Comparison of ENCODE assay signal across 17 cellular contexts in the genomic region with DNA sequence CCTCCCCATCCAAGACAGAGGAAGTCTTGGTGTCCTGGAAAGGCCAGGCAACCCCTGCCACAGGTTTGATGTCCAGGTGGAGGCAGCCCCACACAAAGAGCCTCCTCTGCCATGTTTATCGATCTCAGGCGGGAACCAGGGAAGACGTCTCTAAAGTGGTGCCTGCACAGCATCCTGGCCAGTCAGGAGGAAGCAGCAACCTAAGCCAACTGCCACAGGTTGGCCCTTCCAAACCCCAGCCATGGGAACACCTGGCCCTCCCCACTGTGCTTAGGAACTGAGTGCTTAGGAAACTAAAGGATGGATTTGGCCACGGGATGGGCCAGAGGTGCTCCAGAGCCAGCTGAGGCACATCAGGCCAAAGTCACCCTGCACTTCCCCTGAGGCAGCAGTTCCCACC. TPM values are rescaled to one million over a fixed set of nuclear protein-coding genes. Genes with fewer than 3 reads are reported as not detected.
DNase-seq lines count a peak whose midpoint lies in the region; ATAC-seq and TF ChIP-seq lines count a peak whose summit lies in the region.
"Had no signal": no experiment of that assay in that cellular context is flagged by ENCODE, and none has a peak within 500 bp of the region (broad histone marks: within the 10 kb centered on the region; RNA-seq: fewer than 3 reads in every experiment).

No MANE protein-coding gene starts in this region.

- H3K27me3 ChIP-seq in RWPE2 (ENCODE audit: insufficient read depth, poor library complexity, severe bottlenecking) (no peaks in the 10 kb centered on the region), neuronal stem cell (ENCODE audit: control insufficient read depth in 3 of 3, insufficient read depth in 3 of 3, low read depth in 1 of 3, low read length in 3 of 3) (no peaks in the 10 kb centered on the region)

- H3K4me1 ChIP-seq in RWPE2 (ENCODE audit: insufficient read depth, poor library complexity, severe bottlenecking) (no peaks in the 10 kb centered on the region), neuronal stem cell (ENCODE audit: control insufficient read depth in 2 of 2, insufficient read depth in 1 of 2, low read depth in 1 of 2, low read length in 2 of 2) (peaks cover 0 to 10% of the 10 kb centered on the region in 2 donors)
- H3K4me1 ChIP-seq: A549 had no signal

- H2BK15ac ChIP-seq in neuronal stem cell (ENCODE audit: low read length): no peak overlapping the region

- peaks cover 72% of the 10 kb centered on the region for H3K36me3 ChIP-seq in RWPE2 (ENCODE audit: low read depth)
- peaks cover 27 to 91% of the 10 kb centered on the region in 2 donors for H3K36me3 ChIP-seq in neuronal stem cell (replicated peaks in 1 of 2; ENCODE audit: control insufficient read depth in 2 of 2, insufficient read depth in 2 of 2, low read length in 2 of 2)

- no peak overlapping the region for H2BK120ac ChIP-seq in neuronal stem cell (ENCODE audit: low read depth, low read length)

- peak overlapping the region; percentile 8 for H3K23ac ChIP-seq in neuronal stem cell (ENCODE audit: low read depth, low read length, poor library complexity)

- H3K36me3 Mint-ChIP-seq in activated naive CD8-positive, alpha-beta T cell: peaks cover 13% of the 10 kb centered on the region
- H3K36me3 Mint-ChIP-seq in activated naive CD8-positive, alpha-beta T cell treated with anti-CD3 and anti-CD28 coated beads for 36 hours: peaks cover 45% of the 10 kb centered on the region
- H3K36me3 Mint-ChIP-seq in endothelial cell (ENCODE audit: low read depth, unreplicated experiment): peaks cover 35% of the 10 kb centered on the region

- H3K4me2 ChIP-seq in neuronal stem cell (ENCODE audit: insufficient read depth, low read length, poor library complexity, severe bottlenecking): no peak overlapping the region
- H3K4me2 ChIP-seq: A549 had no signal

- H3K14ac ChIP-seq in neuronal stem cell (ENCODE audit: low read length): no peak overlapping the region

- no peak overlapping the region for H3K4me3 Mint-ChIP-seq in activated naive CD8-positive, alpha-beta T cell
- H3K4me3 Mint-ChIP-seq in activated naive CD8-positive, alpha-beta T cell treated with anti-CD3 and anti-CD28 coated beads for 36 hours: no peak overlapping the region
- peak overlapping the region; percentile 52 for H3K4me3 Mint-ChIP-seq in endothelial cell (ENCODE audit: unreplicated experiment)

- H2BK12ac ChIP-seq in neuronal stem cell (ENCODE audit: low read length): no peak overlapping the region

- peak overlapping the region; percentile 75 for H3K27ac Mint-ChIP-seq in activated naive CD8-positive, alpha-beta T cell
- H3K27ac Mint-ChIP-seq in activated naive CD8-positive, alpha-beta T cell treated with anti-CD3 and anti-CD28 coated beads for 36 hours: no peak overlapping the region
- H3K27ac Mint-ChIP-seq in endothelial cell (ENCODE audit: unreplicated experiment): no peak overlapping the region

- DNase-seq in activated naive CD8-positive, alpha-beta T cell treated with anti-CD3 and anti-CD28 coated beads for 36 hours: no peak
- DNase-seq in RWPE2 (ENCODE audit: low spot score) (peak; percentile 73), endothelial cell (ENCODE audit: low spot score) (no peak), neuronal stem cell (ENCODE audit: low spot score) (no peak), kidney glomerular epithelial cell (lab: John Stamatoyannopoulos, UW) (no peak), NCI-H2196 treated with DMSO at 0.1 percent for 48 hours (lab: John Stamatoyannopoulos, UW; ENCODE audit: unreplicated experiment) (no peak), NCI-H2081 treated with DMSO at 0.1 percent for 48 hours (lab: John Stamatoyannopoulos, UW) (no peak)
- DNase-seq: C1 segment of cervical spinal cord; H7; NCI-H187 treated with DMSO at 0.1 percent for 48 hours; NCI-H2171; NCI-H446 treated with DMSO at 0.1 percent for 48 hours; NK-92 treated with Interleukin-12 subunit alpha and Interleukin-12 subunit beta, amount 100 ng/mL, for 24 hours; OCI-M1 had no signal

- no peak overlapping the region for H3K4ac ChIP-seq in neuronal stem cell (ENCODE audit: low read length)

- no peaks in the 10 kb centered on the region for H3K9me3 Mint-ChIP-seq in activated naive CD8-positive, alpha-beta T cell (ENCODE audit: low read depth)
- no peaks in the 10 kb centered on the region for H3K9me3 Mint-ChIP-seq in activated naive CD8-positive, alpha-beta T cell treated with anti-CD3 and anti-CD28 coated beads for 36 hours
- H3K9me3 Mint-ChIP-seq in endothelial cell (ENCODE audit: unreplicated experiment): no peaks in the 10 kb centered on the region
- H3K9me3 Mint-ChIP-seq: IgD-negative memory B cell had no signal

- no peak overlapping the region for H3K4me3 ChIP-seq in RWPE2 (ENCODE audit: severe bottlenecking)
- H3K4me3 ChIP-seq in neuronal stem cell (ENCODE audit: low read length in 2 of 2): no peak overlapping the region
- H3K4me3 ChIP-seq: A549 had no signal

- H2AK5ac ChIP-seq in neuronal stem cell (ENCODE audit: low read depth, low read length): no peak overlapping the region

- H4K91ac ChIP-seq in neuronal stem cell (ENCODE audit: low read depth, low read length, poor library complexity): no peak overlapping the region

- no CpG with 5 or more reads among the region's 4 CpGs for WGBS in neuronal stem cell (ENCODE audit: extremely low coverage in 2 of 2, insufficient read length in 2 of 2, insufficient replicate concordance in 1 of 2), 2 donors

- H3K27me3 Mint-ChIP-seq in activated naive CD8-positive, alpha-beta T cell: no peaks in the 10 kb centered on the region
- H3K27me3 Mint-ChIP-seq in activated naive CD8-positive, alpha-beta T cell treated with anti-CD3 and anti-CD28 coated beads for 36 hours: no peaks in the 10 kb centered on the region
- H3K27me3 Mint-ChIP-seq in endothelial cell (ENCODE audit: unreplicated experiment): peaks cover 3% of the 10 kb centered on the region
- H3K27me3 Mint-ChIP-seq: IgD-negative memory B cell had no signal

- no peak overlapping the region for H4K8ac ChIP-seq in neuronal stem cell (ENCODE audit: low read depth, low read length)

- peak; percentile 3; the same call in 2 of the 3 replicates for ATAC-seq in RWPE2 (ENCODE audit: low read depth)
- ATAC-seq: A549 had no signal

- TF ChIP-seq CTCF in RWPE2 (IDR thresholded peaks at IDR 0.05; ENCODE audit: poor library complexity, severe bottlenecking) (no peak), endothelial cell (IDR thresholded peaks at IDR 0.05; ENCODE audit: unreplicated experiment) (no peak)

- H2AFZ ChIP-seq in neuronal stem cell (ENCODE audit: low read length): no peak overlapping the region

- H3K18ac ChIP-seq in neuronal stem cell (ENCODE audit: low read length): peak overlapping the region; percentile 22

- H3K9me3 ChIP-seq in RWPE2 (ENCODE audit: severe bottlenecking): no peaks in the 10 kb centered on the region
- peaks cover 0 to 3% of the 10 kb centered on the region in 2 donors for H3K9me3 ChIP-seq in neuronal stem cell (replicated peaks in 1 of 2; ENCODE audit: control insufficient read depth in 2 of 2, insufficient read depth in 1 of 2, low read depth in 1 of 2, low read length in 2 of 2)
- H3K9me3 ChIP-seq: A549 had no signal

- no peak overlapping the region for H3K9ac ChIP-seq in neuronal stem cell (ENCODE audit: low read depth, low read length, poor library complexity)

- peaks cover 10% of the 10 kb centered on the region for H3K4me1 Mint-ChIP-seq in activated naive CD8-positive, alpha-beta T cell (ENCODE audit: low read depth)
- H3K4me1 Mint-ChIP-seq in activated naive CD8-positive, alpha-beta T cell treated with anti-CD3 and anti-CD28 coated beads for 36 hours: peaks cover 11% of the 10 kb centered on the region
- H3K4me1 Mint-ChIP-seq in endothelial cell (ENCODE audit: unreplicated experiment): no peaks in the 10 kb centered on the region

- H2BK5ac ChIP-seq in neuronal stem cell (ENCODE audit: low read length): no peak overlapping the region

- H3K27ac ChIP-seq in RWPE2 (ENCODE audit: poor library complexity, severe bottlenecking) (no peak overlapping the region), neuronal stem cell (replicated peaks; ENCODE audit: low read length) (peak overlapping the region; percentile 15)
- H3K27ac ChIP-seq: A549 had no signal

- H3K79me1 ChIP-seq in neuronal stem cell (ENCODE audit: low read depth, low read length): no peaks in the 10 kb centered on the region

RNA-seq across cellular contexts. Expression of gene CSE1L, which starts 56.9 kb away (rescaled TPM):
- total RNA-seq in activated naive CD8-positive, alpha-beta T cell treated with anti-CD3 and anti-CD28 coated beads for 36 hours: 100 to 1,000 TPM; 162 to 170 TPM
- total RNA-seq in endothelial cell (ENCODE audit: unreplicated experiment): 54.7 TPM
- 136 TPM for polyA plus RNA-seq in neuronal stem cell (2013, experiment 1 of 2)
- polyA plus RNA-seq in neuronal stem cell (2013, experiment 2 of 2): 139 TPM
